14 cellular contexts compared by ENCODE assay signal in genomic region chr1:248818505-248819374, GRCh38. TPM values are rescaled to one million over a fixed set of nuclear protein-coding genes. Genes with fewer than 3 reads are reported as not detected.
DNase-seq lines count a peak whose midpoint lies in the region; ATAC-seq and TF ChIP-seq lines count a peak whose summit lies in the region.
"Had no signal": no experiment of that assay in that cellular context is flagged by ENCODE, and none has a peak within 500 bp of the region (broad histone marks: within the 10 kb centered on the region; RNA-seq: fewer than 3 reads in every experiment).

No MANE protein-coding gene starts in this region.

- peaks cover 60% of the 10 kb centered on the region for H3K4me1 Mint-ChIP-seq in T-helper 1 cell treated with Interleukin-12 subunit alpha and Interleukin-12 subunit beta and Interleukin-4 antibody, amounts not matched to agents 30 μg/mL and 1 μg/mL, for 36 hours (ENCODE audit: low read depth)
- H3K4me1 Mint-ChIP-seq in activated naive CD8-positive, alpha-beta T cell treated with anti-CD3 and anti-CD28 coated beads, Interleukin-2, amount 10 ng/mL, durations not matched to agents 7 days and 5 days, result peaks cover 46% of the 10 kb centered on the region

- ATAC-seq in HG02623 (IDR thresholded peaks at IDR 0.05; ENCODE audit: unreplicated experiment) (peak; percentile 44), HG03442 (IDR thresholded peaks at IDR 0.05; ENCODE audit: unreplicated experiment) (no peak)
- ATAC-seq in activated naive CD8-positive, alpha-beta T cell treated with anti-CD3 and anti-CD28 coated beads, Interleukin-2, amount 10 ng/mL, durations not matched to agents 7 days and 5 days (ENCODE audit: low read depth), result peak; percentile 29

- no peak for TF ChIP-seq CTCF in osteoblast (IDR thresholded peaks at IDR 0.05; ENCODE audit: extremely low read depth, low read depth, low read length)

- H3K36me3 Mint-ChIP-seq in T-helper 1 cell treated with Interleukin-12 subunit alpha and Interleukin-12 subunit beta and Interleukin-4 antibody, amounts not matched to agents 30 μg/mL and 1 μg/mL, for 36 hours (ENCODE audit: low read depth), result peaks cover 44% of the 10 kb centered on the region
- H3K36me3 Mint-ChIP-seq in activated naive CD8-positive, alpha-beta T cell treated with anti-CD3 and anti-CD28 coated beads, Interleukin-2, amount 10 ng/mL, durations not matched to agents 7 days and 5 days, result peaks cover 27% of the 10 kb centered on the region

- no peak overlapping the region for H2AFZ ChIP-seq in osteoblast (ENCODE audit: low read length)

- no peaks in the 10 kb centered on the region for H3K27me3 ChIP-seq in osteoblast (ENCODE audit: insufficient read depth, low read length)
- H3K27me3 ChIP-seq: Peyer's patch had no signal

- no peaks in the 10 kb centered on the region for H3K27me3 Mint-ChIP-seq in T-helper 1 cell treated with Interleukin-12 subunit alpha and Interleukin-12 subunit beta and Interleukin-4 antibody, amounts not matched to agents 30 μg/mL and 1 μg/mL, for 36 hours (ENCODE audit: low read depth)
- no peaks in the 10 kb centered on the region for H3K27me3 Mint-ChIP-seq in activated naive CD8-positive, alpha-beta T cell treated with anti-CD3 and anti-CD28 coated beads, Interleukin-2, amount 10 ng/mL, durations not matched to agents 7 days and 5 days
- H3K27me3 Mint-ChIP-seq: brain had no signal

- peaks cover 28% of the 10 kb centered on the region for H4K20me1 ChIP-seq in osteoblast (ENCODE audit: insufficient read depth, low read length)

- no peaks in the 10 kb centered on the region for H3K9me3 Mint-ChIP-seq in T-helper 1 cell treated with Interleukin-12 subunit alpha and Interleukin-12 subunit beta and Interleukin-4 antibody, amounts not matched to agents 30 μg/mL and 1 μg/mL, for 36 hours
- H3K9me3 Mint-ChIP-seq in activated naive CD8-positive, alpha-beta T cell treated with anti-CD3 and anti-CD28 coated beads, Interleukin-2, amount 10 ng/mL, durations not matched to agents 7 days and 5 days, result no peaks in the 10 kb centered on the region
- H3K9me3 Mint-ChIP-seq: brain had no signal

- POLR2A ChIA-PET in activated naive CD8-positive, alpha-beta T cell treated with anti-CD3 and anti-CD28 coated beads, Interleukin-2, amount 10 ng/mL, durations not matched to agents 7 days and 5 days (lab: Charles Lee), result interaction anchor here (0.6 to 1.3 kb wide), 3 partner anchors 14 to 1489 kb away, joined by 3 to 5 read pairs (median 4); no protein-coding TSS in a partner anchor

- DNase-seq in T-helper 1 cell, result no peak
- no peak for DNase-seq in activated naive CD8-positive, alpha-beta T cell treated with anti-CD3 and anti-CD28 coated beads, Interleukin-2, amount 10 ng/mL, durations not matched to agents 7 days and 5 days
- peak; percentile 67 for DNase-seq in osteoblast (ENCODE audit: insufficient read length, low spot score, missing footprints)
- no peak for DNase-seq in MV-4-11 (lab: John Stamatoyannopoulos, UW)
- no peak for DNase-seq in NOMO-1 (lab: John Stamatoyannopoulos, UW; ENCODE audit: unreplicated experiment in 2 of 2)
- DNase-seq: 8988T; activated CD4-positive, alpha-beta T cell treated with anti-CD3 and anti-CD28 coated beads for 1 hour; NCI-H1930; nucleus accumbens had no signal

- peak overlapping the region; percentile 65 for H3K27ac Mint-ChIP-seq in T-helper 1 cell treated with Interleukin-12 subunit alpha and Interleukin-12 subunit beta and Interleukin-4 antibody, amounts not matched to agents 30 μg/mL and 1 μg/mL, for 36 hours
- peak overlapping the region; percentile 63 for H3K27ac Mint-ChIP-seq in activated naive CD8-positive, alpha-beta T cell treated with anti-CD3 and anti-CD28 coated beads, Interleukin-2, amount 10 ng/mL, durations not matched to agents 7 days and 5 days

- no peak overlapping the region for H3K4me3 ChIP-seq in osteoblast (ENCODE audit: insufficient read depth, low read length)
- H3K4me3 ChIP-seq: Peyer's patch had no signal

- no peaks in the 10 kb centered on the region for H3K9me3 ChIP-seq in osteoblast (ENCODE audit: low read depth, low read length)
- H3K9me3 ChIP-seq: Peyer's patch had no signal

- H3K36me3 ChIP-seq in osteoblast (ENCODE audit: insufficient read depth, low read length), result peaks cover 54% of the 10 kb centered on the region

- no peak overlapping the region for H3K4me2 ChIP-seq in osteoblast (ENCODE audit: insufficient read depth, low read length)

- peak overlapping the region; percentile 21 for H3K4me3 Mint-ChIP-seq in T-helper 1 cell treated with Interleukin-12 subunit alpha and Interleukin-12 subunit beta and Interleukin-4 antibody, amounts not matched to agents 30 μg/mL and 1 μg/mL, for 36 hours
- peak overlapping the region; percentile 35 for H3K4me3 Mint-ChIP-seq in activated naive CD8-positive, alpha-beta T cell treated with anti-CD3 and anti-CD28 coated beads, Interleukin-2, amount 10 ng/mL, durations not matched to agents 7 days and 5 days
- H3K4me3 Mint-ChIP-seq: brain had no signal

- peaks cover 33% of the 10 kb centered on the region for H3K4me1 ChIP-seq in osteoblast (ENCODE audit: insufficient read depth, low read length)

- peak overlapping the region; percentile 19 for H3K27ac ChIP-seq in osteoblast (ENCODE audit: low read depth, low read length)
- H3K27ac ChIP-seq: Peyer's patch had no signal

- H3K79me2 ChIP-seq in osteoblast (ENCODE audit: insufficient read depth, low read length), result peaks cover 74% of the 10 kb centered on the region

RNA-seq across cellular contexts. Expression of gene SH3BP5L, which starts 7.0 kb away (rescaled TPM):
- 10 to 100 TPM; 32.8 to 34.7 TPM for total RNA-seq in activated naive CD8-positive, alpha-beta T cell treated with anti-CD3 and anti-CD28 coated beads, Interleukin-2, amount 10 ng/mL, durations not matched to agents 7 days and 5 days
- total RNA-seq in osteoblast, result 23.6 and 25.3 TPM in 2 replicates

RNA-seq across cellular contexts. Expression of gene ZNF672, which starts 19.3 kb away (rescaled TPM):
- total RNA-seq in activated naive CD8-positive, alpha-beta T cell treated with anti-CD3 and anti-CD28 coated beads, Interleukin-2, amount 10 ng/mL, durations not matched to agents 7 days and 5 days, result 10 to 100 TPM; 51.0 to 53.6 TPM
- total RNA-seq in osteoblast, result 15.2 and 15.3 TPM in 2 replicates

RNA-seq across cellular contexts. Expression of gene ZNF692, which starts 40.1 kb away (rescaled TPM):
- 10 to 100 TPM; 58.6 to 70.2 TPM for total RNA-seq in activated naive CD8-positive, alpha-beta T cell treated with anti-CD3 and anti-CD28 coated beads, Interleukin-2, amount 10 ng/mL, durations not matched to agents 7 days and 5 days
- total RNA-seq in osteoblast, result 9.1 and 12.3 TPM in 2 replicates
